1 cellular context compared by ENCODE assay signal in the genomic region with DNA sequence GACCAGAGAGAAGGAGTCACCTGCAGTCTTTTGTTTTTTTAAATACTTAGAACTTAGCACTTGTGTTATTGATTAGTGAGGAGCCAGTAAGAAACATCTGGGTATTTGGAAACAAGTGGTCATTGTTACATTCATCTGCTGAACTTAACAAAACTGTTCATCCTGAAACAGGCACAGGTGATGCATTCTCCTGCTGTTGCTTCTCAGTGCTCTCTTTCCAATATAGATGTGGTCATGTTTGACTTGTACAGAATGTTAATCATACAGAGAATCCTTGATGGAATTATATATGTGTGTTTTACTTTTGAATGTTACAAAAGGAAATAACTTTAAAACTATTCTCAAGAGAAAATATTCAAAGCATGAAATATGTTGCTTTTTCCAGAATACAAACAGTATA.
TF ChIP-seq lines count a peak whose summit lies in the region.

No MANE protein-coding gene starts in this region.

TF ChIP-seq in endothelial cell of umbilical vein, 7 proteins besides CTCF, POLR2A, EP300 and RAD21:
- no peak for TF ChIP-seq JUN (IDR thresholded peaks at IDR 0.05; ENCODE audit: borderline replicate concordance, insufficient read depth, insufficient read length, low read depth)
- TF ChIP-seq MYC (IDR thresholded peaks at IDR 0.05; ENCODE audit: low read depth, low read length), result no peak
